In the genomic region with DNA sequence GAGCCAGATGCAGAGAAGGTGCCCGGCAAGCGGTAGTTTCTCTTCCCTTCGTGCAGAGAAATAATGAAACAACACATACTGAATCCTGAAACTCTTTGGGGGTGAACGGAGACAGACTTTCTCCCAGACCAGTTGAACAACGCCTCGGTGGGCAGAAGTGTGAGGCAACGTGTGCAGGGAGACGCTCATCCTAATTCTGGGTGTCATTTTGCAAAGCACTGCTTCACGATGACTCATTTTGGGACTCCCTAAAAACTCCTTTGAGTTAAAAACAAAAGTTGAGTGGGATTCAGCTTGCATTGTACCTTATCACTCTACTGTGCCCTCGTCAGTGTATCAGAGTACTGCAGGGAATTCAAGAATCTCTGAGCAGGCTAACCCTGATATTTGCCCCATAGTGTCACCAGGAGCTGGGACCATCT, we compare ENCODE assay signal across 8 cellular contexts. TPM values are rescaled to one million over a fixed set of nuclear protein-coding genes. Genes with fewer than 3 reads are reported as not detected.
DNase-seq lines count a peak whose midpoint lies in the region; ATAC-seq and TF ChIP-seq lines count a peak whose summit lies in the region.

No MANE protein-coding gene starts in this region.

- DNase-seq in GM20000 (ENCODE audit: low spot score) (peak; percentile 76), naive B cell (no peak), kidney glomerular epithelial cell (lab: John Stamatoyannopoulos, UW) (no peak), NCI-H2107 treated with DMSO at 0.1 percent for 48 hours (lab: John Stamatoyannopoulos, UW; ENCODE audit: unreplicated experiment) (no peak), DMS53 (lab: John Stamatoyannopoulos, UW) (no peak)
- no peak for DNase-seq in effector CD8-positive, alpha-beta T cell (lab: John Stamatoyannopoulos, UW)

- H3K4me3 Mint-ChIP-seq in naive B cell = peak overlapping the region in 6 of 8 donors; percentile 2 to 78 (median 12)

- H3K9me3 Mint-ChIP-seq in naive B cell = no peaks in the 10 kb centered on the region

- no peak for TF ChIP-seq CTCF in GM20000 (IDR thresholded peaks at IDR 0.05; ENCODE audit: extremely low read depth, missing control alignments)

- H3K27ac Mint-ChIP-seq in naive B cell = peak overlapping the region in 3 of 6 donors; percentile 15 to 72 (median 57)

- H3K36me3 Mint-ChIP-seq in naive B cell = no peaks in the 10 kb centered on the region

- ATAC-seq in GM18502 (IDR thresholded peaks at IDR 0.05; ENCODE audit: poor library complexity, unreplicated experiment) (peak; percentile 68), HG03354 (IDR thresholded peaks at IDR 0.05; ENCODE audit: poor library complexity, severe bottlenecking, unreplicated experiment) (peak; percentile 58), naive B cell (ENCODE audit: low read depth in 2 of 2) (no peak)

- no peaks in the 10 kb centered on the region for H3K27me3 Mint-ChIP-seq in naive B cell

- H3K4me1 Mint-ChIP-seq in naive B cell = peaks cover 38 to 44% (median 44%) of the 10 kb centered on the region in 3 donors

RNA-seq across cellular contexts. Expression of a gene that starts 3.5 kb away (rescaled TPM):
- 10 to 100 TPM in 2 of 6 donors, 1 to 10 TPM in 4; 4.5 to 15.2 (median 8.0) TPM for polyA plus RNA-seq in naive B cell (ENCODE audit: low read depth in 6 of 6)

Comparison
In these comparisons a context has a peak if more than half of its experiments do, and no peak if none do; other contexts are left out.
1. ATAC-seq: peak in GM18502 (single experiment) and HG03354 (single experiment); none in naive B cell (0 of 2).